ENCODE assay signal across 21 cellular contexts in genomic region chr5:149363345-149363744, GRCh38. TPM values are rescaled to one million over a fixed set of nuclear protein-coding genes. Genes with fewer than 3 reads are reported as not detected.
A peak's percentile ranks its signal among the peaks of the same experiment; 100 is the strongest.
DNase-seq lines count a peak whose midpoint lies in the region; ATAC-seq, FAIRE-seq and TF ChIP-seq lines count a peak whose summit lies in the region.
"Had no signal": no experiment of that assay in that cellular context is flagged by ENCODE, and none has a peak within 500 bp of the region (broad histone marks: within the 10 kb centered on the region; RNA-seq: fewer than 3 reads in every experiment).

No MANE protein-coding gene starts in this region.

- no peak overlapping the region for H2BK15ac ChIP-seq in IMR-90 (ENCODE audit: low read depth, low read length)

- dilution Hi-C loops in IMR-90 (cut with HindIII; ENCODE audit: low sequenced_read_pairs, unreplicated experiment) = no loop called here

- no peak for TF ChIP-seq RAD21 in IMR-90 (IDR thresholded peaks at IDR 0.05; ENCODE audit: low read length)

- ATAC-seq in IMR-90 (ENCODE audit: low read depth) (no peak), left colon (peak; percentile 26), HG02623 (IDR thresholded peaks at IDR 0.05; ENCODE audit: unreplicated experiment) (no peak)
- ATAC-seq: T-cell had no signal

- H3K23ac ChIP-seq in IMR-90 (ENCODE audit: low read depth, low read length) = no peak overlapping the region

- no peak overlapping the region for H4K91ac ChIP-seq in IMR-90 (ENCODE audit: insufficient read depth, low read depth, low read length)

- H3K27ac ChIP-seq in IMR-90 (ENCODE audit: insufficient read depth, low read length) = no peak overlapping the region
- H3K27ac ChIP-seq: C4-2B, RWPE1, SJSA1 had no signal

- TF ChIP-seq POLR2A in IMR-90 (IDR thresholded peaks at IDR 0.05; ENCODE audit: low read depth, low read length) = no peak

- H3K79me1 ChIP-seq in IMR-90 (ENCODE audit: low read depth in 1 of 2, low read length in 2 of 2) = peaks cover 0 to 10% of the 10 kb centered on the region in 2 experiments; a peak in 1 of 4 replicates

- no peak overlapping the region for H2BK120ac ChIP-seq in IMR-90 (ENCODE audit: low read depth, low read length)

- no peaks in the 10 kb centered on the region; the same call in none of the 2 replicates for H3K9me1 ChIP-seq in IMR-90 (ENCODE audit: insufficient read depth, low read length)

- no peak overlapping the region for H2AK5ac ChIP-seq in IMR-90 (ENCODE audit: low read depth, low read length)

- no peak overlapping the region for H3K18ac ChIP-seq in IMR-90 (ENCODE audit: low read depth, low read length)

- H2AK9ac ChIP-seq in IMR-90 (replicated peaks; ENCODE audit: low read depth, low read length, poor library complexity) = peak overlapping the region; percentile 15

- TF ChIP-seq CTCF in IMR-90 (conservative IDR thresholded peaks at IDR 0.05; ENCODE audit: low read depth, low read length) (no peak), D721Med (IDR thresholded peaks at IDR 0.05; ENCODE audit: insufficient read depth, missing control alignments) (no peak)

- H3K4ac ChIP-seq in IMR-90 (ENCODE audit: low read depth, low read length) = no peak overlapping the region

- H4K5ac ChIP-seq in IMR-90 (ENCODE audit: low read depth, low read length) = no peak overlapping the region

- H4K20me1 ChIP-seq in IMR-90 (ENCODE audit: insufficient read depth, low read length) = no peaks in the 10 kb centered on the region

- H3K4me1 ChIP-seq in IMR-90 (ENCODE audit: control insufficient read depth, insufficient read depth, low read length) = 0 out of 2 replicates have a peak, but pooled peaks cover 2% of the 10 kb centered on the region

- in situ Hi-C loops in IMR-90 (cut with MboI; ENCODE audit: low sequenced_read_pairs) = no loop called here

- H3K4me2 ChIP-seq in IMR-90 (ENCODE audit: low read depth, low read length) = no peak overlapping the region

- no peak overlapping the region for H3K4me3 ChIP-seq in IMR-90 (ENCODE audit: insufficient read depth, low read depth, low read length)
- H3K4me3 ChIP-seq: SJSA1 had no signal

- H2BK5ac ChIP-seq in IMR-90 (ENCODE audit: low read depth, low read length, poor library complexity, severe bottlenecking) = no peak overlapping the region

- no peak overlapping the region for H2BK20ac ChIP-seq in IMR-90 (ENCODE audit: low read depth, low read length)

- POLR2A ChIA-PET in IMR-90 (lab: Charles Lee; ENCODE audit: unreplicated experiment) = no interaction called here

- no peak overlapping the region for H3K14ac ChIP-seq in IMR-90 (replicated peaks; ENCODE audit: low read depth, low read length)

- no peaks in the 10 kb centered on the region for H3K36me3 ChIP-seq in IMR-90 (ENCODE audit: control insufficient read depth, insufficient read depth, low read length)
- H3K36me3 ChIP-seq: SJSA1 had no signal

- no TSS peak for BruUV-seq in IMR-90 (replicated peaks; lab: Mats Ljungman, UMichigan)

- FAIRE-seq in D721Med (lab: Jason Lieb, UNC) = no peak
- FAIRE-seq: H1 had no signal

- no peak overlapping the region for H3K9ac ChIP-seq in IMR-90 (ENCODE audit: low read depth, low read length)

- H2AFZ ChIP-seq in IMR-90 (replicated peaks; ENCODE audit: low read length, poor library complexity) = no peak overlapping the region

- H3K27me3 ChIP-seq in IMR-90 (ENCODE audit: control insufficient read depth, insufficient read depth, low read length) = no peaks in the 10 kb centered on the region
- H3K27me3 ChIP-seq: SJSA1 had no signal

- no peak overlapping the region for H4K8ac ChIP-seq in IMR-90 (ENCODE audit: low read depth in 2 of 2, low read length in 2 of 2)

- intact Hi-C loops in IMR-90 (cut with micrococcal nuclease) (no loop called here), left colon (cut with DNase I, micrococcal nuclease) (no loop called here)

- DNase-seq in CD1c-positive myeloid dendritic cell (ENCODE audit: extremely low spot score) (peak; percentile 37), IMR-90 (no peak), SKM-1 (lab: John Stamatoyannopoulos, UW; ENCODE audit: unreplicated experiment) (peak; percentile 24), left colon (no peak), NCI-H187 treated with DMSO at 0.1 percent for 48 hours (lab: John Stamatoyannopoulos, UW) (no peak), D721Med (ENCODE audit: insufficient read length, low spot score) (no peak)
- DNase-seq: Caco-2, DMS53, NCI-H1048, NCI-H1436 treated with DMSO at 0.1 percent for 48 hours, NCI-H2081, NCI-H510A, T-cell had no signal

- H3K9me3 ChIP-seq in IMR-90 (ENCODE audit: control insufficient read depth, insufficient read depth, low read length) = no peaks in the 10 kb centered on the region
- H3K9me3 ChIP-seq: Caco-2, SJSA1 had no signal

- H3K56ac ChIP-seq in IMR-90 (ENCODE audit: extremely low read depth, insufficient read depth, low read length) = no peak overlapping the region

- CTCF ChIA-PET in IMR-90 (lab: Yijun Ruan, JAX) = no interaction called here

TF ChIP-seq in IMR-90, 13 proteins besides CTCF, POLR2A, EP300 and RAD21:
- TF ChIP-seq SMC3 (IDR thresholded peaks at IDR 0.05; ENCODE audit: low read depth, low read length) = no peak
- no peak for TF ChIP-seq CHD1 (IDR thresholded peaks at IDR 0.05; ENCODE audit: low read depth, low read length)
- no peak for TF ChIP-seq MAFK (IDR thresholded peaks at IDR 0.05; ENCODE audit: low read depth, low read length)
- TF ChIP-seq FOS (IDR thresholded peaks at IDR 0.05; ENCODE audit: low read depth, low read length) = no peak
- TF ChIP-seq CEBPB (IDR thresholded peaks at IDR 0.05; ENCODE audit: low read depth, low read length) = no peak
- TF ChIP-seq ELK1 (IDR thresholded peaks at IDR 0.05; ENCODE audit: borderline replicate concordance, low read depth, low read length) = no peak
- no peak for TF ChIP-seq MAZ (IDR thresholded peaks at IDR 0.05; ENCODE audit: borderline replicate concordance, low read depth, low read length)
- TF ChIP-seq USF2 (IDR thresholded peaks at IDR 0.05; ENCODE audit: low read depth, low read length) = no peak
- no peak for TF ChIP-seq NFE2L2 (IDR thresholded peaks at IDR 0.05; ENCODE audit: low read depth, low read length)
- TF ChIP-seq BHLHE40 (IDR thresholded peaks at IDR 0.05; ENCODE audit: low read depth, low read length) = no peak
- TF ChIP-seq MXI1 (IDR thresholded peaks at IDR 0.05; ENCODE audit: borderline replicate concordance, low read depth, low read length) = no peak

RNA-seq across cellular contexts. Expression of gene PCYOX1L, which starts 5.5 kb away (rescaled TPM):
- total RNA-seq in IMR-90 (2012; rRNA removed) (5.8 and 7.0 TPM in 2 replicates), left colon (1 to 10 TPM; 3.3 to 3.9 TPM)
- 14.3 and 16.3 TPM in 2 replicates for polyA plus RNA-seq in IMR-90 (2012; rRNA removed)
- 10.1 and 15.5 TPM in 2 replicates for polyA plus RNA-seq in IMR-90 (2012; cell fraction: cytosol; rRNA removed)
- polyA plus RNA-seq in IMR-90 (2012; cell fraction: nucleus; rRNA removed; ENCODE audit: low replicate concordance) = 30.0 and 32.4 TPM in 2 replicates

RNA-seq across cellular contexts. Expression of gene IL17B, which starts 15.7 kb away (rescaled TPM):
- total RNA-seq in IMR-90 (2012; rRNA removed) = 0.28 TPM in 1 of 2 replicates, not detected in the other
- 0.31 and 0.86 TPM in 2 replicates for polyA plus RNA-seq in IMR-90 (2012; rRNA removed)
- polyA plus RNA-seq in IMR-90 (2012; cell fraction: cytosol; rRNA removed) = 0.84 TPM in 1 of 2 replicates, not detected in the other
- 0.30 and 0.39 TPM in 2 replicates for polyA plus RNA-seq in IMR-90 (2012; cell fraction: nucleus; rRNA removed; ENCODE audit: low replicate concordance)
- total RNA-seq in left colon = 1 to 10 TPM in 1 of 2 donors, not detected in 1; 1.1 TPM
- total RNA-seq: A673, Caco-2, H1, LHCN-M2, OCI-LY7, T-cell had no signal

RNA-seq across cellular contexts. Expression of gene GRPEL2, which starts 18.0 kb away (rescaled TPM):
- total RNA-seq in IMR-90 (2012; rRNA removed) = 18.1 and 30.3 TPM in 2 replicates
- polyA plus RNA-seq in IMR-90 (2012; rRNA removed) = 4.8 and 6.2 TPM in 2 replicates
- 1.7 and 2.5 TPM in 2 replicates for polyA plus RNA-seq in IMR-90 (2012; cell fraction: cytosol; rRNA removed)
- 4.7 and 6.4 TPM in 2 replicates for polyA plus RNA-seq in IMR-90 (2012; cell fraction: nucleus; rRNA removed; ENCODE audit: low replicate concordance)
- total RNA-seq in left colon = 10 to 100 TPM; 10.4 to 10.7 TPM

Comparison
In these comparisons a context has a peak if more than half of its experiments do, and no peak if none do; other contexts are left out.
1. DNase-seq: peak in CD1c-positive myeloid dendritic cell (single experiment) and SKM-1 (single experiment); none in IMR-90 (single experiment), left colon (0 of 2), NCI-H187 treated with DMSO at 0.1 percent for 48 hours (single experiment) and D721Med (single experiment).